Comparison of ENCODE assay signal across 8 cellular contexts in the genomic region with DNA sequence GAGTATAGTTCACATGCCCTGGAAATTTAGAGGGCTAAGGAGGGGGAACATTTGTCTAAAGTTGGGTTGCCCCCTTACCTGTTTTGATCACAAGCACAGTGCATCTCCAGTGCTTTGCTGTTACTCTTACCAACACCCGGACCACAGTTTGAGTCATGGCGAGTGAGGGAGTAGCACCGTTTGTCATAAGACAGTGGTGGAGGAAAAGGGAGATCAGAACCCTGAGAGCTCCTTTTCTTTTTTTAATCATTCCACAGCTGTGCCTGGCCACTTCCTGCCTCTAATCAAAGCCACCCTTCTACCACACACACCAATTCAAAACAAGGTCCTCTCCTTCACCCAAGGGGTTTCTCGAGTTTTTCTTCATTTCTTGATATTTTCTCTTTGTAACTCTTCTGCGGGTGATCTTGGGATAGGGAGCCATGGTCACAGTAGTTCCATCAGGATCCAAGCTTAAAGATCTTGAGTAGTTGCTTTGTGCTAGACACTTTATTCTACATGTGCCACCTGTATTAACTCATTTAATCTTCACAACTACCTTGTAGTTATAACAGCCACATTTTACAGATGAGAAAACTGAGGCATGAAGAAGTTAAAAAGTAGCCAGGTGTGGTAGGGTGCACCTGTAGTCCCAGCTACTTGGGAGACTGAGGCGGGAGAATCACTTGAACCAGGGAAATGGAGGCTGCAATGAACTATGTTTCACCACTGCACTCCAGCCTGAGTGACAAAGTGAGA. TPM values are rescaled to one million over a fixed set of nuclear protein-coding genes. Genes with fewer than 3 reads are reported as not detected.
A peak's percentile ranks its signal among the peaks of the same experiment; 100 is the strongest.
DNase-seq lines count a peak whose midpoint lies in the region; ATAC-seq and TF ChIP-seq lines count a peak whose summit lies in the region.

No MANE protein-coding gene starts in this region.

- no peak overlapping the region for H3K23ac ChIP-seq in mesenchymal stem cell (ENCODE audit: low read length in 2 of 2)

- no peaks in the 10 kb centered on the region for H3K27me3 Mint-ChIP-seq in activated T-cell treated with anti-CD3 and anti-CD28 coated beads, Interleukin-2, amount 50 U/mL, for 4 hours (ENCODE audit: low read depth)

- no peak overlapping the region for H2BK12ac ChIP-seq in mesenchymal stem cell (ENCODE audit: low read length in 2 of 2)

- H3K4me1 ChIP-seq in mesenchymal stem cell (ENCODE audit: control insufficient read depth, insufficient read depth, low read depth, low read length): peaks cover 27% of the 10 kb centered on the region
- H3K4me1 ChIP-seq in tibial nerve: peaks cover 0 to 37% (median 26%) of the 10 kb centered on the region in 4 donors

- H4K91ac ChIP-seq in mesenchymal stem cell (ENCODE audit: low read length): no peak overlapping the region

- H3K4me3 ChIP-seq in mesenchymal stem cell (ENCODE audit: insufficient read depth in 1 of 2, low read depth in 1 of 2, low read length in 2 of 2) (peak overlapping the region in 1 of 2 experiments; percentile 32), tibial nerve (no peak overlapping the region)

- no peak overlapping the region for H3K4me2 ChIP-seq in mesenchymal stem cell (ENCODE audit: low read length, poor library complexity, severe bottlenecking)

- no peak overlapping the region for H2BK15ac ChIP-seq in mesenchymal stem cell (ENCODE audit: low read depth, poor library complexity, severe bottlenecking)

- no peak for TF ChIP-seq CTCF in tibial nerve (IDR thresholded peaks at IDR 0.05)

- DNase-seq in activated gamma-delta T cell treated with Interleukin-2 at 50 U/mL for 16 hours: peak; percentile 43
- DNase-seq in activated gamma-delta T cell (lab: John Stamatoyannopoulos, UW): no peak
- peak; percentile 37 for DNase-seq in activated T-cell treated with anti-CD3 and anti-CD28 coated beads, Interleukin-2, amount 50 U/mL, for 4 hours
- peak; percentile 16 for DNase-seq in mesenchymal stem cell
- no peak for DNase-seq in tibial nerve (ENCODE audit: low spot score in 2 of 2)

- no peak for TF ChIP-seq EP300 in tibial nerve (IDR thresholded peaks at IDR 0.05)

- no peak overlapping the region for H4K8ac ChIP-seq in mesenchymal stem cell (ENCODE audit: low read length)

- H3K4ac ChIP-seq in mesenchymal stem cell (ENCODE audit: low read depth in 1 of 2, low read length in 2 of 2): no peak overlapping the region

- H2AFZ ChIP-seq in mesenchymal stem cell (ENCODE audit: low read depth, low read length): no peak overlapping the region

- no peaks in the 10 kb centered on the region for H3K79me1 ChIP-seq in mesenchymal stem cell (replicated peaks; ENCODE audit: low read length, poor library complexity, severe bottlenecking)

- H3K9me3 Mint-ChIP-seq in activated T-cell treated with anti-CD3 and anti-CD28 coated beads, Interleukin-2, amount 50 U/mL, for 4 hours: no peaks in the 10 kb centered on the region

- H3K14ac ChIP-seq in mesenchymal stem cell (ENCODE audit: low read length in 2 of 2): no peak overlapping the region

- no peaks in the 10 kb centered on the region for H3K36me3 ChIP-seq in mesenchymal stem cell (ENCODE audit: control insufficient read depth in 1 of 2, insufficient read depth in 2 of 2, low read depth in 1 of 2, low read length in 2 of 2)
- no peaks in the 10 kb centered on the region for H3K36me3 ChIP-seq in tibial nerve

- peak overlapping the region; percentile 63 for H3K9ac ChIP-seq in mesenchymal stem cell (ENCODE audit: low read length)

- no peaks in the 10 kb centered on the region for H3K9me3 ChIP-seq in mesenchymal stem cell (ENCODE audit: control insufficient read depth, low read length)
- no peaks in the 10 kb centered on the region for H3K9me3 ChIP-seq in tibial nerve

- no peak overlapping the region for H2BK5ac ChIP-seq in mesenchymal stem cell (ENCODE audit: low read depth, low read length, poor library complexity, severe bottlenecking)

- H2BK120ac ChIP-seq in mesenchymal stem cell (ENCODE audit: low read depth, low read length): no peak overlapping the region

- TF ChIP-seq POLR2A in tibial nerve (IDR thresholded peaks at IDR 0.05): no peak

- no peak overlapping the region for H3K18ac ChIP-seq in mesenchymal stem cell (ENCODE audit: low read depth in 1 of 2, low read length in 2 of 2)

- H3K27ac ChIP-seq in mesenchymal stem cell (ENCODE audit: low read length, poor library complexity, severe bottlenecking) (peak overlapping the region; percentile 94), tibial nerve (peak overlapping the region; percentile 74 to 95 (median 86))

- H3K36me3 Mint-ChIP-seq in activated T-cell treated with anti-CD3 and anti-CD28 coated beads, Interleukin-2, amount 50 U/mL, for 4 hours (ENCODE audit: insufficient read depth): no peaks in the 10 kb centered on the region

- WGBS in mesenchymal stem cell: 85% methylated on average over 5 of the region's 6 CpGs
- 73 to 76% methylated on average over 6 of the region's 6 CpGs for WGBS in tibial nerve, 2 donors

- H2AK5ac ChIP-seq in mesenchymal stem cell (ENCODE audit: low read length, severe bottlenecking): peak overlapping the region; percentile 96

- peaks cover 60% of the 10 kb centered on the region for H3K4me1 Mint-ChIP-seq in activated T-cell treated with anti-CD3 and anti-CD28 coated beads, Interleukin-2, amount 50 U/mL, for 4 hours (ENCODE audit: low read depth)

- H3K4me3 Mint-ChIP-seq in activated T-cell treated with anti-CD3 and anti-CD28 coated beads, Interleukin-2, amount 50 U/mL, for 4 hours: peak overlapping the region; percentile 75

- no peaks in the 10 kb centered on the region for H3K27me3 ChIP-seq in mesenchymal stem cell (ENCODE audit: control insufficient read depth in 1 of 2, insufficient read depth in 1 of 2, low read length in 2 of 2)
- no peaks in the 10 kb centered on the region for H3K27me3 ChIP-seq in tibial nerve

- ATAC-seq in activated T-cell treated with anti-CD3 and anti-CD28 coated beads, Interleukin-2, amount 50 U/mL, for 4 hours: peak; percentile 80 to 81
- no peak for ATAC-seq in HG02623 (IDR thresholded peaks at IDR 0.05; ENCODE audit: unreplicated experiment)
- no peak for ATAC-seq in HG02970 (IDR thresholded peaks at IDR 0.05; ENCODE audit: low FRiP score, unreplicated experiment)
- ATAC-seq in HG03159 (IDR thresholded peaks at IDR 0.05; ENCODE audit: unreplicated experiment): no peak

RNA-seq across cellular contexts. Expression of a gene that starts 5.0 kb away (rescaled TPM):
- not detected for total RNA-seq in activated T-cell treated with anti-CD3 and anti-CD28 coated beads, Interleukin-2, amount 50 U/mL, for 4 hours
- 0.22 TPM for polyA plus RNA-seq in mesenchymal stem cell (2013, experiment 1 of 2)
- polyA plus RNA-seq in mesenchymal stem cell (2013, experiment 2 of 2): 0.14 TPM
- 1 to 10 TPM in 1 of 4 donors, not detected in 3; 1.5 TPM for total RNA-seq in tibial nerve

RNA-seq across cellular contexts. Expression of a gene that starts 15.1 kb away (rescaled TPM):
- total RNA-seq in activated T-cell treated with anti-CD3 and anti-CD28 coated beads, Interleukin-2, amount 50 U/mL, for 4 hours: 10 to 100 TPM; 61.1 to 74.9 (median 66.0) TPM
- polyA plus RNA-seq in mesenchymal stem cell (2013, experiment 1 of 2): 59.1 TPM
- polyA plus RNA-seq in mesenchymal stem cell (2013, experiment 2 of 2): 61.1 TPM
- 10 to 100 TPM; 38.7 to 87.6 (median 64.5) TPM for total RNA-seq in tibial nerve

RNA-seq across cellular contexts. Expression of a gene that starts 49.5 kb away (rescaled TPM):
- total RNA-seq in activated T-cell treated with anti-CD3 and anti-CD28 coated beads, Interleukin-2, amount 50 U/mL, for 4 hours: under 1 TPM; 0.08 to 0.20 (median 0.11) TPM
- 11.3 TPM for polyA plus RNA-seq in mesenchymal stem cell (2013, experiment 1 of 2)
- 11.3 TPM for polyA plus RNA-seq in mesenchymal stem cell (2013, experiment 2 of 2)
- total RNA-seq in tibial nerve: 10 to 100 TPM; 17.5 to 26.7 (median 22.1) TPM

Comparison
In these comparisons a context has a peak if more than half of its experiments do, and no peak if none do; other contexts are left out.
1. DNase-seq: peak in activated gamma-delta T cell treated with Interleukin-2 at 50 U/mL for 16 hours (single experiment), activated T-cell treated with anti-CD3 and anti-CD28 coated beads, Interleukin-2, amount 50 U/mL, for 4 hours (single experiment) and mesenchymal stem cell (single experiment); none in activated gamma-delta T cell (single experiment) and tibial nerve (0 of 2).
2. ATAC-seq: peak in activated T-cell treated with anti-CD3 and anti-CD28 coated beads, Interleukin-2, amount 50 U/mL, for 4 hours (2 of 2); none in HG02623 (single experiment), HG02970 (single experiment) and HG03159 (single experiment).
3. RNA of a gene that starts 49.5 kb away (total RNA-seq): 17.5 to 26.7 TPM in tibial nerve; 0.08 to 0.20 TPM in activated T-cell treated with anti-CD3 and anti-CD28 coated beads, Interleukin-2, amount 50 U/mL, for 4 hours; every median in the first group is over 10 times any median in the second.